ENCODE assay signal across 19 cellular contexts in genomic region chr10:132658546-132659205, GRCh38.
DNase-seq lines count a peak whose midpoint lies in the region; ATAC-seq and TF ChIP-seq lines count a peak whose summit lies in the region.
"Had no signal": no experiment of that assay in that cellular context is flagged by ENCODE, and none has a peak within 500 bp of the region (broad histone marks: within the 10 kb centered on the region; RNA-seq: fewer than 3 reads in every experiment).

No MANE protein-coding gene starts in this region.

- H3K27me3 ChIP-seq in lower lobe of right lung (ENCODE audit: low read depth) (no peaks in the 10 kb centered on the region), spleen (replicated peaks in 1 of 7) (no peaks in the 10 kb centered on the region)
- H3K27me3 ChIP-seq: BLaER1 had no signal

- H3K4me1 Mint-ChIP-seq in natural killer cell treated with Interleukin-12 subunit alpha and Interleukin-12 subunit beta and Interleukin-15 and Interleukin-18, amount 100 ng/mL, for 72 hours (ENCODE audit: low read depth in 2 of 2): peaks cover 0 to 8% of the 10 kb centered on the region in 2 donors
- H3K4me1 Mint-ChIP-seq in natural killer cell: peaks cover 7 to 10% of the 10 kb centered on the region in 2 donors
- H3K4me1 Mint-ChIP-seq: CD14-positive monocyte had no signal

- no peaks in the 10 kb centered on the region for H3K9me3 ChIP-seq in lower lobe of right lung
- no peaks in the 10 kb centered on the region for H3K9me3 ChIP-seq in spleen
- H3K9me3 ChIP-seq: BE2C had no signal

- no peak for ATAC-seq in natural killer cell treated with Interleukin-12 subunit alpha and Interleukin-12 subunit beta and Interleukin-15 and Interleukin-18, amount 100 ng/mL, for 72 hours
- ATAC-seq in natural killer cell (no peak), lower lobe of right lung (no peak)

- H3K27ac ChIP-seq in lower lobe of right lung (no peak overlapping the region), spleen (no peak overlapping the region)
- H3K27ac ChIP-seq: BLaER1 had no signal

- H3K9me3 Mint-ChIP-seq in natural killer cell treated with Interleukin-12 subunit alpha and Interleukin-12 subunit beta and Interleukin-15 and Interleukin-18, amount 100 ng/mL, for 72 hours: no peaks in the 10 kb centered on the region
- H3K9me3 Mint-ChIP-seq in natural killer cell: no peaks in the 10 kb centered on the region
- H3K9me3 Mint-ChIP-seq: CD4-positive, alpha-beta memory T cell; CD4-positive, CD25-positive, alpha-beta regulatory T cell; CD8-positive, alpha-beta memory T cell had no signal

- no peak for TF ChIP-seq POLR2A in spleen (IDR thresholded peaks at IDR 0.05)

- H3K27me3 Mint-ChIP-seq in natural killer cell treated with Interleukin-12 subunit alpha and Interleukin-12 subunit beta and Interleukin-15 and Interleukin-18, amount 100 ng/mL, for 72 hours: no peaks in the 10 kb centered on the region
- no peaks in the 10 kb centered on the region for H3K27me3 Mint-ChIP-seq in natural killer cell (ENCODE audit: low read depth in 2 of 2)
- H3K27me3 Mint-ChIP-seq: CD4-positive, alpha-beta memory T cell; CD4-positive, CD25-positive, alpha-beta regulatory T cell; CD8-positive, alpha-beta memory T cell had no signal

- no peaks in the 10 kb centered on the region for H3K4me1 ChIP-seq in lower lobe of right lung
- peaks cover 0 to 22% (median 14%) of the 10 kb centered on the region in 6 donors for H3K4me1 ChIP-seq in spleen

- H3K36me3 ChIP-seq in lower lobe of right lung (peaks cover 33% of the 10 kb centered on the region), spleen (peaks cover 0 to 92% (median 18%) of the 10 kb centered on the region in 6 donors)
- H3K36me3 ChIP-seq: BE2C had no signal

- 76 to 91% (median 87%) methylated on average over 20 to 30 of the region's 30 CpGs for WGBS in spleen, 5 donors

- DNase-seq in natural killer cell treated with Interleukin-12 subunit alpha and Interleukin-12 subunit beta and Interleukin-15 and Interleukin-18, amount 100 ng/mL, for 72 hours (ENCODE audit: low spot score): peak; percentile 20
- no peak for DNase-seq in natural killer cell
- DNase-seq in lower lobe of right lung: peak; percentile 38
- peak; percentile 78 for DNase-seq in posterior vena cava (ENCODE audit: low spot score)
- DNase-seq in spleen: peak; percentile 78
- no peak for DNase-seq in DMS 273 (lab: John Stamatoyannopoulos, UW; ENCODE audit: unreplicated experiment)
- DNase-seq in LoVo (ENCODE audit: low spot score): no peak
- no peak for DNase-seq in SHP77 treated with DMSO at 0.1 percent for 48 hours (lab: John Stamatoyannopoulos, UW)
- DNase-seq: 8988T; ACHN; BE2C; CD4-positive, alpha-beta memory T cell; CD4-positive, CD25-positive, alpha-beta regulatory T cell; CD8-positive, alpha-beta memory T cell; COR-L47; DMS79 treated with DMSO at 0.1 percent for 48 hours; GF-D8 had no signal

- H3K4me3 ChIP-seq in lower lobe of right lung: no peak overlapping the region
- no peak overlapping the region for H3K4me3 ChIP-seq in spleen
- H3K4me3 ChIP-seq: BLaER1 had no signal

- no peaks in the 10 kb centered on the region for H3K36me3 Mint-ChIP-seq in natural killer cell treated with Interleukin-12 subunit alpha and Interleukin-12 subunit beta and Interleukin-15 and Interleukin-18, amount 100 ng/mL, for 72 hours
- H3K36me3 Mint-ChIP-seq in natural killer cell: no peaks in the 10 kb centered on the region

- TF ChIP-seq CTCF in natural killer cell (IDR thresholded peaks at IDR 0.05) (no peak), lower lobe of right lung (IDR thresholded peaks at IDR 0.05) (no peak), spleen (IDR thresholded peaks at IDR 0.05 in 8 of 11, conservative IDR thresholded peaks at IDR 0.05 in 3 of 11) (no peak)

- H3K27ac Mint-ChIP-seq in natural killer cell treated with Interleukin-12 subunit alpha and Interleukin-12 subunit beta and Interleukin-15 and Interleukin-18, amount 100 ng/mL, for 72 hours: no peak overlapping the region
- H3K27ac Mint-ChIP-seq in natural killer cell: no peak overlapping the region
- H3K27ac Mint-ChIP-seq: CD14-positive monocyte; CD4-positive, alpha-beta memory T cell; CD4-positive, CD25-positive, alpha-beta regulatory T cell; CD8-positive, alpha-beta memory T cell had no signal

- intact Hi-C loops in natural killer cell (cut with micrococcal nuclease): loop anchor here (10.0 kb wide), 1 partner anchor 246 kb away; no protein-coding TSS in a partner anchor
- intact Hi-C loops in lower lobe of right lung (cut with DNase I): no loop called here
- intact Hi-C loops in posterior vena cava (cut with DNase I): no loop called here
- intact Hi-C loops in spleen (cut with DNase I; ENCODE audit: low total_unique reads): no loop called here

- H3K4me3 Mint-ChIP-seq in natural killer cell treated with Interleukin-12 subunit alpha and Interleukin-12 subunit beta and Interleukin-15 and Interleukin-18, amount 100 ng/mL, for 72 hours: no peak overlapping the region
- no peak overlapping the region for H3K4me3 Mint-ChIP-seq in natural killer cell
- H3K4me3 Mint-ChIP-seq: CD14-positive monocyte; CD4-positive, alpha-beta memory T cell; CD4-positive, CD25-positive, alpha-beta regulatory T cell; CD8-positive, alpha-beta memory T cell had no signal

Comparison
In these comparisons a context has a peak if more than half of its experiments do, and no peak if none do; other contexts are left out.
1. DNase-seq: peak in natural killer cell treated with Interleukin-12 subunit alpha and Interleukin-12 subunit beta and Interleukin-15 and Interleukin-18, amount 100 ng/mL, for 72 hours (single experiment), lower lobe of right lung (single experiment), posterior vena cava (single experiment) and spleen (single experiment); none in natural killer cell (single experiment), DMS 273 (single experiment), LoVo (single experiment) and SHP77 treated with DMSO at 0.1 percent for 48 hours (single experiment).